Comparison of ENCODE assay signal across 9 cellular contexts in the genomic region with DNA sequence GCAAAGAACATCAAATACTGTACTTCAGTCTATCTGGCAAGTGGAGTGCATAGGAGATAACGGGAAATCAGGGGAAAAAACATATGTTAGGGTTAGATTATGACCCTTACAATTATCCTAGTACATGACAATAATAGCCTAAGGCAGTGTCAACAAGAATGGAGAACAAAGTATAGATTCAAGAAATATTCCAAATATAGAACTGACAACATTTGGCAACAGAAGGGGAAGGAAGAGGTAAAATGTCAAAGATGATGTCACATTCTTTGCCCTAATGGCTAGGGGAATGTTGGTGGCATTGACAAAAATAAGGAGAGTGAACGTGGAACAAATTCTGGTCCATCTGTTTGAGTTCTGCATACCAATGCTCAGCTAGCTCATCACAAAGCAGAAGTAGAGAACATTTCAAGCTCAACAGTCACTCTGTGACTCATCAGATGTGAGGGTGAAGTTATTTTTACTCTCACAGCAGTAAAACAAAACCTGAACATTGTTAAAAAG. TPM values are rescaled to one million over a fixed set of nuclear protein-coding genes. Genes with fewer than 3 reads are reported as not detected.
DNase-seq lines count a peak whose midpoint lies in the region; ATAC-seq and TF ChIP-seq lines count a peak whose summit lies in the region.
"Had no signal": no experiment of that assay in that cellular context is flagged by ENCODE, and none has a peak within 500 bp of the region (broad histone marks: within the 10 kb centered on the region; RNA-seq: fewer than 3 reads in every experiment).

No MANE protein-coding gene starts in this region.

- TF ChIP-seq CTCF in astrocyte of the spinal cord (IDR thresholded peaks at IDR 0.05; ENCODE audit: low read depth, low read length) (no peak), type B pancreatic cell (conservative IDR thresholded peaks at IDR 0.05) (no peak)
- no peak for TF ChIP-seq CTCF in CD8-positive, alpha-beta T cell (IDR thresholded peaks at IDR 0.05)

- intact Hi-C loops in CD8-positive, alpha-beta T cell (cut with DNase I, micrococcal nuclease), result no loop called here

- no peaks in the 10 kb centered on the region for H3K27me3 ChIP-seq in CD8-positive, alpha-beta T cell (ENCODE audit: insufficient read depth, low read length)

- in situ Hi-C loops in astrocyte of the spinal cord (cut with HindIII; ENCODE audit: low sequenced_read_pairs), result no loop called here

- no peaks in the 10 kb centered on the region for H3K4me1 Mint-ChIP-seq in CD8-positive, alpha-beta T cell (ENCODE audit: low read depth)
- H3K4me1 Mint-ChIP-seq in type B pancreatic cell (ENCODE audit: unreplicated experiment), result peaks cover 8% of the 10 kb centered on the region

- POLR2A ChIA-PET in CD8-positive, alpha-beta T cell (lab: Charles Lee), result no interaction called here

- H3K9me3 ChIP-seq in CD8-positive, alpha-beta T cell (ENCODE audit: low read length), result no peaks in the 10 kb centered on the region

- H3K4me1 ChIP-seq in CD8-positive, alpha-beta T cell (ENCODE audit: insufficient read depth, low read length), result no peaks in the 10 kb centered on the region

- H3K36me3 Mint-ChIP-seq in CD8-positive, alpha-beta T cell, result no peaks in the 10 kb centered on the region
- H3K36me3 Mint-ChIP-seq in type B pancreatic cell, result no peaks in the 10 kb centered on the region

- DNase-seq in AG20443 (ENCODE audit: low spot score) (peak; percentile 83), HS-27A (ENCODE audit: low read depth) (peak; percentile 49), astrocyte of the spinal cord (ENCODE audit: low read depth, low spot score) (peak; percentile 85), non-pigmented ciliary epithelial cell (ENCODE audit: low read depth) (peak; percentile 68), type B pancreatic cell (ENCODE audit: extremely low spot score, unreplicated experiment) (no peak), NCI-H1048 (lab: John Stamatoyannopoulos, UW) (no peak)
- no peak for DNase-seq in CD8-positive, alpha-beta T cell

- CTCF ChIA-PET in CD8-positive, alpha-beta T cell (lab: Charles Lee), result no interaction called here

- H3K4me3 ChIP-seq in astrocyte of the spinal cord (ENCODE audit: low read depth, low read length), result no peak overlapping the region
- no peak overlapping the region for H3K4me3 ChIP-seq in CD8-positive, alpha-beta T cell (ENCODE audit: low read depth, low read length)
- H3K4me3 ChIP-seq: GM12878 had no signal

- H3K27ac Mint-ChIP-seq in CD8-positive, alpha-beta T cell, result no peak overlapping the region
- H3K27ac Mint-ChIP-seq in type B pancreatic cell, result no peak overlapping the region

- peak; percentile 84 for ATAC-seq in GM21390 (IDR thresholded peaks at IDR 0.05; ENCODE audit: unreplicated experiment)
- ATAC-seq in CD8-positive, alpha-beta T cell, result no peak

- H3K9me3 Mint-ChIP-seq in CD8-positive, alpha-beta T cell, result no peaks in the 10 kb centered on the region
- H3K9me3 Mint-ChIP-seq in type B pancreatic cell, result no peaks in the 10 kb centered on the region

- no peaks in the 10 kb centered on the region for H3K36me3 ChIP-seq in CD8-positive, alpha-beta T cell (ENCODE audit: insufficient read depth, low read length)

- peaks cover 2% of the 10 kb centered on the region for H3K27me3 Mint-ChIP-seq in CD8-positive, alpha-beta T cell (ENCODE audit: low read depth)
- H3K27me3 Mint-ChIP-seq in type B pancreatic cell, result no peaks in the 10 kb centered on the region

- H3K4me3 Mint-ChIP-seq in CD8-positive, alpha-beta T cell, result no peak overlapping the region
- no peak overlapping the region for H3K4me3 Mint-ChIP-seq in type B pancreatic cell

- no peak overlapping the region for H3K27ac ChIP-seq in CD8-positive, alpha-beta T cell (ENCODE audit: low read depth, low read length)

RNA-seq across cellular contexts. Expression of a gene that starts 15.5 kb away (rescaled TPM):
- under 1 TPM in 1 of 2 experiments, not detected in 1; 0.14 TPM for total RNA-seq in CD8-positive, alpha-beta T cell
- total RNA-seq in type B pancreatic cell (ENCODE audit: low replicate concordance), result 2.2 and 10.3 TPM in 2 replicates

RNA-seq across cellular contexts. Expression of a gene that starts 47.4 kb away (rescaled TPM):
- total RNA-seq in CD8-positive, alpha-beta T cell, result under 1 TPM; 0.33 to 0.39 TPM
- total RNA-seq in type B pancreatic cell (ENCODE audit: low replicate concordance), result 5.9 and 12.0 TPM in 2 replicates

Comparison
In these comparisons a context has a peak if more than half of its experiments do, and no peak if none do; other contexts are left out.
1. DNase-seq: peak in AG20443 (single experiment), HS-27A (single experiment), astrocyte of the spinal cord (single experiment) and non-pigmented ciliary epithelial cell (single experiment); none in CD8-positive, alpha-beta T cell (0 of 7), type B pancreatic cell (single experiment) and NCI-H1048 (single experiment).